ENCODE assay signal across 9 cellular contexts in genomic region chrX:119015407-119016242, GRCh38. TPM values are rescaled to one million over a fixed set of nuclear protein-coding genes. Genes with fewer than 3 reads are reported as not detected.
DNase-seq lines count a peak whose midpoint lies in the region; ATAC-seq and TF ChIP-seq lines count a peak whose summit lies in the region.
"Had no signal": no experiment of that assay in that cellular context is flagged by ENCODE, and none has a peak within 500 bp of the region (broad histone marks: within the 10 kb centered on the region; RNA-seq: fewer than 3 reads in every experiment).

No MANE protein-coding gene starts in this region.

- in situ Hi-C loops in transverse colon (cut with MboI; ENCODE audit: low pct_ligation_motif_present in 1 of 4, low pct_unique_long_range_greater_than_20kb in 1 of 4, low sequenced_read_pairs in 3 of 4): loop anchor here in 2 of 4 donors (10.0 to 25.0 kb wide), 2 partner anchors 49 to 178 kb away; no protein-coding TSS in a partner anchor

- intact Hi-C loops in transverse colon (cut with DNase I; ENCODE audit: low total_unique reads): no loop called here

- peak; percentile 12 for DNase-seq in GM10266 (ENCODE audit: extremely low spot score)
- peak; percentile 72 for DNase-seq in HS-5 (ENCODE audit: low read depth)
- peak; percentile 33 for DNase-seq in kidney glomerular epithelial cell (lab: John Stamatoyannopoulos, UW)
- DNase-seq in transverse colon: peak; percentile 32
- DNase-seq in NCI-H526 (lab: John Stamatoyannopoulos, UW): no peak
- DNase-seq in NCI-H1092 treated with DMSO at 0.1 percent for 48 hours (lab: John Stamatoyannopoulos, UW): no peak

- H3K27ac Mint-ChIP-seq in activated naive CD4-positive, alpha-beta T cell treated with anti-CD3 and anti-CD28 coated beads, Interleukin-2, amount 50 U/mL, for 24 hours: peak overlapping the region; percentile 81

- peaks cover 18% of the 10 kb centered on the region for H3K4me1 Mint-ChIP-seq in activated naive CD4-positive, alpha-beta T cell treated with anti-CD3 and anti-CD28 coated beads, Interleukin-2, amount 50 U/mL, for 24 hours

- no peaks in the 10 kb centered on the region for H3K9me3 Mint-ChIP-seq in activated naive CD4-positive, alpha-beta T cell treated with anti-CD3 and anti-CD28 coated beads, Interleukin-2, amount 50 U/mL, for 24 hours

- H3K4me1 ChIP-seq in transverse colon: no peaks in the 10 kb centered on the region
- H3K4me1 ChIP-seq: parathyroid adenoma had no signal

- peaks cover 13% of the 10 kb centered on the region for H3K36me3 Mint-ChIP-seq in activated naive CD4-positive, alpha-beta T cell treated with anti-CD3 and anti-CD28 coated beads, Interleukin-2, amount 50 U/mL, for 24 hours

- H3K27me3 ChIP-seq in transverse colon: no peaks in the 10 kb centered on the region

- H3K4me3 Mint-ChIP-seq in activated naive CD4-positive, alpha-beta T cell treated with anti-CD3 and anti-CD28 coated beads, Interleukin-2, amount 50 U/mL, for 24 hours: peak overlapping the region; percentile 44

- H3K9me3 ChIP-seq in transverse colon: no peaks in the 10 kb centered on the region

- H3K36me3 ChIP-seq in transverse colon: no peaks in the 10 kb centered on the region

- TF ChIP-seq EP300 in transverse colon (IDR thresholded peaks at IDR 0.05; ENCODE audit: low read depth): no peak

- TF ChIP-seq POLR2A in transverse colon (IDR thresholded peaks at IDR 0.05): no peak

- no peak overlapping the region for H3K4me3 ChIP-seq in transverse colon

- H3K27ac ChIP-seq in transverse colon: no peak overlapping the region
- H3K27ac ChIP-seq: parathyroid adenoma had no signal

- H3K27me3 Mint-ChIP-seq in activated naive CD4-positive, alpha-beta T cell treated with anti-CD3 and anti-CD28 coated beads, Interleukin-2, amount 50 U/mL, for 24 hours: no peaks in the 10 kb centered on the region

- WGBS in transverse colon (ENCODE audit: low coverage in 1 of 2), 2 donors: 59% methylated on average over 7 of the region's 7 CpGs; no CpG with 5 or more reads in 1 of the 2 donors

- peak; percentile 79 for ATAC-seq in GM21526 (IDR thresholded peaks at IDR 0.05; ENCODE audit: low FRiP score, unreplicated experiment)

- TF ChIP-seq CTCF in GM10266 (IDR thresholded peaks at IDR 0.05; ENCODE audit: control insufficient read depth, insufficient read depth, low read depth, missing control alignments) (no peak), transverse colon (IDR thresholded peaks at IDR 0.05) (no peak)

RNA-seq across cellular contexts. Expression of gene LONRF3, which starts 41.2 kb away (rescaled TPM):
- total RNA-seq in transverse colon: 10 to 100 TPM in 3 of 4 donors, 1 to 10 TPM in 1; 2.8 to 27.3 (median 17.3) TPM

RNA-seq across cellular contexts. Expression of gene CT47C1, which starts 57.2 kb away (rescaled TPM):
- total RNA-seq in transverse colon: not detected

Comparison
In these comparisons a context has a peak if more than half of its experiments do, and no peak if none do; other contexts are left out.
1. DNase-seq: peak in GM10266 (single experiment), HS-5 (single experiment), kidney glomerular epithelial cell (single experiment) and transverse colon (single experiment); none in NCI-H526 (0 of 2) and NCI-H1092 treated with DMSO at 0.1 percent for 48 hours (single experiment).